Comparison of ENCODE assay signal across 24 cellular contexts in the genomic region with DNA sequence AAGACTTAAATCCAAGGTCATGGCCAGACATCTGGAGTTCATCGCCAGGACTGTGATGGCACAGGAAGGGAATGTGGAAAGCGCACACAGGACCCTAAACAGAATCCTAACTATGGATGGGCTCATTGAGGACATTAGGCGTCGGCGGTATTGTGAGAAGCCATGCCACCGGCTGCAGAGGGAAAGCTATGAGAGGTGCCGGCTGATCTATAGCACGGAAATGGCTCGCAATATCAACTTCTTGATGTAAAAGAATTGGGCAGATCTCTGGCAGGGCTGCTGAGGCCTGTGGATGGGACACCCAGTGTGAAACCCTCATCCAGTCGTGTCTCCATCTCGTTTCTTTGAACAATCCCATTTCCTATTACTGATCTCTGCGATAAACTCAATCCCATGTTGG. TPM values are rescaled to one million over a fixed set of nuclear protein-coding genes. Genes with fewer than 3 reads are reported as not detected.
DNase-seq lines count a peak whose midpoint lies in the region; ATAC-seq and TF ChIP-seq lines count a peak whose summit lies in the region.
"Had no signal": no experiment of that assay in that cellular context is flagged by ENCODE, and none has a peak within 500 bp of the region (broad histone marks: within the 10 kb centered on the region; RNA-seq: fewer than 3 reads in every experiment).

No MANE protein-coding gene starts in this region.

- TF ChIP-seq CTCF in osteocyte (IDR thresholded peaks at IDR 0.05) (no peak), type B pancreatic cell (conservative IDR thresholded peaks at IDR 0.05) (no peak), lower lobe of right lung (IDR thresholded peaks at IDR 0.05) (no peak)

- intact Hi-C loops in lower lobe of right lung (cut with DNase I) = no loop called here

- H3K36me3 Mint-ChIP-seq in osteocyte (ENCODE audit: unreplicated experiment) = no peaks in the 10 kb centered on the region
- no peaks in the 10 kb centered on the region for H3K36me3 Mint-ChIP-seq in type B pancreatic cell
- H3K36me3 Mint-ChIP-seq: CD14-positive monocyte; CD8-positive, alpha-beta memory T cell had no signal

- no peak overlapping the region for H3K4me3 ChIP-seq in lower lobe of right lung
- H3K4me3 ChIP-seq: A549; BLaER1 treated with 17β-estradiol and CSF1 and Interleukin-3, amounts not matched to agents 10 nM and 100 nM; GM12878; GM23248 had no signal

- no peaks in the 10 kb centered on the region for H3K36me3 ChIP-seq in lower lobe of right lung
- H3K36me3 ChIP-seq: BE2C; BLaER1 treated with 17β-estradiol and CSF1 and Interleukin-3, amounts not matched to agents 10 nM and 100 nM had no signal

- H3K9me3 ChIP-seq in lower lobe of right lung = no peaks in the 10 kb centered on the region
- H3K9me3 ChIP-seq: A549; BE2C; BLaER1 treated with 17β-estradiol and CSF1 and Interleukin-3, amounts not matched to agents 10 nM and 100 nM had no signal

- no peak for ATAC-seq in left lobe of liver
- no peak for ATAC-seq in lower lobe of right lung
- ATAC-seq: A549, GM12878, HCT116 had no signal

- H3K4me1 Mint-ChIP-seq in osteocyte (ENCODE audit: unreplicated experiment) (no peaks in the 10 kb centered on the region), type B pancreatic cell (ENCODE audit: unreplicated experiment) (no peaks in the 10 kb centered on the region)

- DNase-seq in dedifferentiated amniotic fluid mesenchymal stem cell (ENCODE audit: extremely low spot score) = peak; percentile 12
- DNase-seq in left lobe of liver (ENCODE audit: low spot score) = peak; percentile 11
- DNase-seq in osteocyte (ENCODE audit: extremely low spot score, unreplicated experiment) = peak; percentile 57
- peak; percentile 42 for DNase-seq in type B pancreatic cell (ENCODE audit: extremely low spot score, unreplicated experiment)
- no peak for DNase-seq in lower lobe of right lung
- DNase-seq in KBM-7 = no peak
- DNase-seq in NCI-H2171 treated with DMSO at 0.1 percent for 48 hours (lab: John Stamatoyannopoulos, UW) = no peak
- DNase-seq: 8988T; ACHN; AML-193; BE2C; CD8-positive, alpha-beta memory T cell; DMS 273 treated with DMSO at 0.1 percent for 48 hours; DMS79; EL; GDM1; GM23248; H9 had no signal

- peaks cover 7% of the 10 kb centered on the region for H3K4me1 ChIP-seq in lower lobe of right lung
- H3K4me1 ChIP-seq: BE2C had no signal

- H3K27ac Mint-ChIP-seq in osteocyte (ENCODE audit: unreplicated experiment) = no peak overlapping the region
- H3K27ac Mint-ChIP-seq in type B pancreatic cell = no peak overlapping the region
- H3K27ac Mint-ChIP-seq: CD14-positive monocyte; CD4-positive, alpha-beta T cell; H9 had no signal

- in situ Hi-C loops in KBM-7 (cut with MboI; ENCODE audit: low pct_unique_long_range_greater_than_20kb, low sequenced_read_pairs) = no loop called here

- peaks cover 13% of the 10 kb centered on the region for H3K27me3 Mint-ChIP-seq in osteocyte (ENCODE audit: unreplicated experiment)
- peaks cover 3% of the 10 kb centered on the region for H3K27me3 Mint-ChIP-seq in type B pancreatic cell

- H3K9me3 Mint-ChIP-seq in osteocyte (ENCODE audit: unreplicated experiment) (no peaks in the 10 kb centered on the region), type B pancreatic cell (no peaks in the 10 kb centered on the region)
- H3K9me3 Mint-ChIP-seq: CD4-positive, alpha-beta T cell; H9 had no signal

- no peak overlapping the region for H3K4me3 Mint-ChIP-seq in osteocyte (ENCODE audit: unreplicated experiment)
- no peak overlapping the region for H3K4me3 Mint-ChIP-seq in type B pancreatic cell
- H3K4me3 Mint-ChIP-seq: CD14-positive monocyte; CD4-positive, alpha-beta T cell; CD8-positive, alpha-beta memory T cell; H9 had no signal

- no peak overlapping the region for H3K27ac ChIP-seq in lower lobe of right lung
- H3K27ac ChIP-seq: A549; BLaER1 treated with 17β-estradiol and CSF1 and Interleukin-3, amounts not matched to agents 10 nM and 100 nM; GM23248 had no signal

- H3K27me3 ChIP-seq in lower lobe of right lung (ENCODE audit: low read depth) = no peaks in the 10 kb centered on the region
- H3K27me3 ChIP-seq: BE2C had no signal

RNA-seq across cellular contexts. Expression of a gene that starts 6.3 kb away (rescaled TPM):
- 5.8 TPM for total RNA-seq in left lobe of liver
- total RNA-seq in osteocyte = 125 and 127 TPM in 2 replicates
- 101 and 113 TPM in 2 replicates for total RNA-seq in type B pancreatic cell (ENCODE audit: low replicate concordance)
- 73.0 TPM for total RNA-seq in lower lobe of right lung

Comparison
In these comparisons a context has a peak if more than half of its experiments do, and no peak if none do; other contexts are left out.
1. DNase-seq: peak in dedifferentiated amniotic fluid mesenchymal stem cell (single experiment), left lobe of liver (single experiment), osteocyte (single experiment) and type B pancreatic cell (single experiment); none in lower lobe of right lung (single experiment), KBM-7 (single experiment) and NCI-H2171 treated with DMSO at 0.1 percent for 48 hours (single experiment).
2. RNA of a gene that starts 6.3 kb away (total RNA-seq): 125 to 127 TPM in osteocyte, 101 to 113 TPM in type B pancreatic cell and 73.0 TPM in lower lobe of right lung (single experiment); 5.8 TPM in left lobe of liver (single experiment); every median in the first group is over 10 times any median in the second.